1 cellular context compared by ENCODE assay signal in the genomic region with DNA sequence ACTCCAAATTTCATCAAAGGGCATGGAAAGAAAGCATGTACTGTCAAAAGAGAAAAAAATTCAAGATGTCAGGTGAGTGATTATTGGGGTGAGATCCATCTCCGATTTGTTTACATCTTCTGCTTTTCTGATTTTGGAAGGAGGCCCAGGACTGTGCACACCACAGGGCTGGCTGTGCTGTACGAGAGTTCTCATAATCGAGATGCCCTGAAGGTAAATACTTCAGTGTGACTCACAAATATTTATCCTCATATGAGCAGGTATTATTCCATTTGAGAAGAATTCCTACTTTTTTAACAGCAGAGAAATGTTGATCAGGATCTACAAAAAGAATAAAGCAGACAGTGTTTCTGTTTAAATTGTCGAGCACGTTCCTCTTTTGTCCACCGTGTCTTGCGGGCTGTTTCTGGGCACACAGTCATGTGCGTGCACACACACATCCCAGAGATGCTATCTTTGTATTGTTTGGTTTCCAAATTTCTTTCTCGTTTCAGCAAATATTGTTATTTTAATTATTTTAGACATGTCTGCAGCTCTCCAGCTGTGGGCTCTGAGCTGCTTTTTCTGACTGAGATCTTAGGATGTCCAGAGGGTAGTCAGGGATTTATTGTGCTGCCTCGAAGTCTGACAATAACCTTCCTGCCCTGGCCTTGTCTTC.
TF ChIP-seq lines count a peak whose summit lies in the region.

No MANE protein-coding gene starts in this region.

TF ChIP-seq in IMR-90, 13 proteins besides CTCF, POLR2A, EP300 and RAD21 (continued from another document):
- TF ChIP-seq, protein P1, sequence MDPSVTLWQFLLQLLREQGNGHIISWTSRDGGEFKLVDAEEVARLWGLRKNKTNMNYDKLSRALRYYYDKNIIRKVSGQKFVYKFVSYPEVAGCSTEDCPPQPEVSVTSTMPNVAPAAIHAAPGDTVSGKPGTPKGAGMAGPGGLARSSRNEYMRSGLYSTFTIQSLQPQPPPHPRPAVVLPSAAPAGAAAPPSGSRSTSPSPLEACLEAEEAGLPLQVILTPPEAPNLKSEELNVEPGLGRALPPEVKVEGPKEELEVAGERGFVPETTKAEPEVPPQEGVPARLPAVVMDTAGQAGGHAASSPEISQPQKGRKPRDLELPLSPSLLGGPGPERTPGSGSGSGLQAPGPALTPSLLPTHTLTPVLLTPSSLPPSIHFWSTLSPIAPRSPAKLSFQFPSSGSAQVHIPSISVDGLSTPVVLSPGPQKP (IDR thresholded peaks at IDR 0.05; ENCODE audit: borderline replicate concordance, low read depth, low read length): no peak
- TF ChIP-seq CHD1 (IDR thresholded peaks at IDR 0.05; ENCODE audit: low read depth, low read length) (no peak), FOS (IDR thresholded peaks at IDR 0.05; ENCODE audit: low read depth, low read length) (no peak), CEBPB (IDR thresholded peaks at IDR 0.05; ENCODE audit: low read depth, low read length) (no peak), NFE2L2 (IDR thresholded peaks at IDR 0.05; ENCODE audit: low read depth, low read length) (no peak), SMC3 (IDR thresholded peaks at IDR 0.05; ENCODE audit: low read depth, low read length) (no peak), MAZ (IDR thresholded peaks at IDR 0.05; ENCODE audit: borderline replicate concordance, low read depth, low read length) (no peak), RCOR1 (IDR thresholded peaks at IDR 0.05; ENCODE audit: insufficient replicate concordance, low read length) (no peak), RFX5 (IDR thresholded peaks at IDR 0.05; ENCODE audit: low read depth, low read length) (no peak), BHLHE40 (IDR thresholded peaks at IDR 0.05; ENCODE audit: low read depth, low read length) (no peak)
- TF ChIP-seq, protein P2, sequence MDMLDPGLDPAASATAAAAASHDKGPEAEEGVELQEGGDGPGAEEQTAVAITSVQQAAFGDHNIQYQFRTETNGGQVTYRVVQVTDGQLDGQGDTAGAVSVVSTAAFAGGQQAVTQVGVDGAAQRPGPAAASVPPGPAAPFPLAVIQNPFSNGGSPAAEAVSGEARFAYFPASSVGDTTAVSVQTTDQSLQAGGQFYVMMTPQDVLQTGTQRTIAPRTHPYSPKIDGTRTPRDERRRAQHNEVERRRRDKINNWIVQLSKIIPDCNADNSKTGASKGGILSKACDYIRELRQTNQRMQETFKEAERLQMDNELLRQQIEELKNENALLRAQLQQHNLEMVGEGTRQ (IDR thresholded peaks at IDR 0.05; ENCODE audit: low read depth, low read length): no peak
